ENCODE assay signal across 19 cellular contexts in the genomic region with DNA sequence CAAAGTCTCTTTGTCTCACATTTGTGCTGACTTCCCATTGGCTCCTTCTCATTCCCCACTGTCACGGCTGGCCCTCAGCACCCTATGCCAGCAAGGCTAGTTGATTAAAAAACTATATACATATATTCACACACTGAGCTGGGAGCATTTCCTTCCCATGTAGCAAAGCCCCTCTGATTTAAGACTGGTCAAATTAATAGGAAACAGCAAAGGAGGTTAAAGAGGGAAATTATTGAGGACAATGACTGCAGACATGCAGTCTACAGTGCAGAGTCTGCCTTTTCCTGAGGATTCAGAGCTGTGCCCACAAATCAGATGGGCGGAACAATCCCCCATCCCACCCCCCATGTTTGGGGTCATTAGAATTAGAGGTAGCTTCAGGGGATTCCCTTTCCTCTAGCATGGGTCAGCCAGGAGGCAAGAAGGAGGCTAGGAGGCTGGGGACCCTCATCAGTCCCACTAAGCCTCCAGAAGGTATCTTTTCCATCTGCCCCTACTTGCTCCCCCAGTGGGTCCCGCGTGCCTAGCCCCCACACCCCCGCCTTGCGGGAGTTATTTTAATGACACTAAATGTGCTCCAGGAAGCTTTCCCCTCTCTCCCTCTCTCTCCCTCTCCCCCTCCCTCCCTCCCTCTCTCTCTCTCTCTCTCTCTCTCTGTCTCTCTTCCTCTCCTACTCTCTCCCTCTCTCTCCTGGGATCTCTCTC.
"Had no signal": no experiment of that assay in that cellular context is flagged by ENCODE, and none has a peak within 500 bp of the region (broad histone marks: within the 10 kb centered on the region; RNA-seq: fewer than 3 reads in every experiment).

No MANE protein-coding gene starts in this region.

- H3K4me1 ChIP-seq: breast epithelium, pancreas had no signal

- H3K4me3 ChIP-seq: ascending aorta, breast epithelium, coronary artery, gastroesophageal sphincter, heart left ventricle, pancreas, smooth muscle cell, stomach, upper lobe of left lung had no signal

- H3K9me3 ChIP-seq: ascending aorta, breast epithelium, heart left ventricle, pancreas, upper lobe of left lung had no signal

- ATAC-seq: gastroesophageal sphincter; heart left ventricle; pancreas; sciatic nerve; stimulated activated effector memory CD8-positive, alpha-beta T cell treated with anti-CD3 and anti-CD28 coated beads, Interleukin-12 subunit alpha, Interleukin-12 subunit beta, amount 100 ng/mL, for 72 hours had no signal

- H3K36me3 ChIP-seq: ascending aorta, breast epithelium, gastroesophageal sphincter, heart left ventricle, pancreas, stomach, upper lobe of left lung had no signal

- H3K27ac ChIP-seq: ascending aorta, breast epithelium, coronary artery, gastroesophageal sphincter, heart left ventricle, pancreas, stomach, upper lobe of left lung had no signal

- DNase-seq: activated CD4-positive, alpha-beta T cell treated with anti-CD3 and anti-CD28 coated beads for 1 hour; activated CD8-positive, alpha-beta memory T cell treated with anti-CD3 and anti-CD28 coated beads for 24 hours; activated CD8-positive, alpha-beta memory T cell treated with anti-CD3 and anti-CD28 coated beads, Interleukin-2, amount 50 U/mL, for 48 hours; activated effector memory CD4-positive, alpha-beta T cell treated with Interleukin-2 at 50 U/mL for 16 hours; activated T-cell treated with anti-CD3 and anti-CD28 coated beads, Interleukin-2, amount 50 U/mL, for 48 hours; erythroblast; heart left ventricle; immature natural killer cell; pancreas; stimulated activated CD4-positive, alpha-beta T cell treated with anti-CD3 and anti-CD28 coated beads, Interleukin-4, amount 100 ng/mL, for 24 hours; stomach had no signal
